Comparison of ENCODE assay signal across 3 cellular contexts in the genomic region with DNA sequence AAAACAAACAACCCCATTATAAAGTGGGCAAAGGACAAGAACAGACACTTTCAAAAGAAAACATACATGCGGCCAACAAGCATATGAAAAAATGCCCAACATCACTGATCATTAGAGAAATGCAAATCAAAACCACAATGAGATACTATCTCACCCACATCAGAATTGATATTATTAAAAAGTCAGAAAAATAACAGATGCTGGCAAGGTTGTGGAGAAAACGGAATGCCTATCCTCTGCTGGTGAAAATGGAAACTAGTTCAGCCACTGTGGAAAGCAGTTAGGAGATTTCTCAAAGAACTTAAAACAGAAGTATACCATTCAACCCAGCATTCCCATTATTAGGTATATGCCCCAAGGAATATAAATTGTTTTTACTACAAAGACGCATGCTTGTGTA.
"Had no signal": no experiment of that assay in that cellular context is flagged by ENCODE, and none has a peak within 500 bp of the region (broad histone marks: within the 10 kb centered on the region; RNA-seq: fewer than 3 reads in every experiment).

No MANE protein-coding gene starts in this region.

- ATAC-seq: GM12878 had no signal

- DNase-seq: GDM1, GF-D8 had no signal

- H3K4me3 ChIP-seq: GM12878 had no signal
